ENCODE assay signal across 10 cellular contexts in the genomic region with DNA sequence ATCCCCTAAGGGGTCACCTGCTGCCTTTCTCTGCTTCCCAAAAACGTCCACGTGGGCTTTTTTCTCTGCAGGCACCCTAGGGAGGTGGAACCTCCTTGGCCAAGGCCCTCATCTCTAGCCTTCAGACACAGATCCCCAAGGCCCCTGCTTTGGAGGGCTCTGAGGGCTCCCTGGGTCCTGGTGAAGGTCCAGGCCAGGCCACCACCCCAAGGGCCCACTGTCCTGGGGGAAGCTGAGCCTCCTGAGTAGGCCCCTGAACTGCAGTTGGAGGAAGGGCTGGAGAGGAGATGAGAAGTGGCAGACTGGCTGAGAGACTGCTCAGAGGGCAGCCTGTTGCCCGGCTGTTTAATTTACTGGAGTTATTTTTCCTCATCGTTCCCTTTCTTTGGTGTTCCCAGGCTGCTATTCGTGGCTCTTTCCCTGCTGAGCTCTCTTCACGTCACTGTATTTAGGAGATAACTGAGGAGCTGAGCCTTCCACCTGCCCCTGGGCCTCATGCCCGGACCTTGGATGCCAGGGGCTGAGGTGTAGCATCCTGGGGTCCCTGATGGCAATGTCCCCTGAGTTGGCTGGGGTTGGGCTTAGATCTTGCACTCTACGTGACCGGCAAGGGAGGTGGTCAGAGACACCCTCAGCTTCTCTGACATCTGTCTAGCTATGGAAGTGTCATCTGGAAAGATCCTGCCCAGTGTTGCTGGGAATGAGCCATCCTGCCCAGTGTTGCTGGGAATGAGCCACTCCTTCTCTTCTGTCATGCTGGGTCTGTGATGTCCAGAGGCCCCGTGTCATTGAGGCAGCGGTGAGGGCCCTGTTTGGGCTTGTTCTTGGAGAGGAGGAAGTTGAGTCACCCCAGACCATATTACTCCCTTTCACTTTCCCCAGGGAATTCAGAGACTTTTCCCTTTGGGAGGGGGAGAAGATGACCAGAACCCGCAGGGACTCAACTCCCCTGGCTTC.
DNase-seq lines count a peak whose midpoint lies in the region; ATAC-seq and TF ChIP-seq lines count a peak whose summit lies in the region.
"Had no signal": no experiment of that assay in that cellular context is flagged by ENCODE, and none has a peak within 500 bp of the region (broad histone marks: within the 10 kb centered on the region; RNA-seq: fewer than 3 reads in every experiment).

No MANE protein-coding gene starts in this region.

- no peaks in the 10 kb centered on the region for H3K36me3 ChIP-seq in HCT116 (ENCODE audit: control insufficient read depth in 1 of 2, insufficient read depth in 2 of 2, low read length in 2 of 2)
- H3K36me3 ChIP-seq in ascending aorta = no peaks in the 10 kb centered on the region
- H3K36me3 ChIP-seq in GM23338 (ENCODE audit: insufficient read depth) = no peaks in the 10 kb centered on the region

- H3K79me2 ChIP-seq in HCT116 (ENCODE audit: insufficient read depth, low read length) = no peaks in the 10 kb centered on the region
- no peaks in the 10 kb centered on the region for H3K79me2 ChIP-seq in GM23338 (replicated peaks; ENCODE audit: insufficient read depth)

- H3K4me3 ChIP-seq in HCT116 (replicated peaks in 1 of 2; ENCODE audit: low read depth in 1 of 2, low read length in 2 of 2) (no peak overlapping the region), ascending aorta (no peak overlapping the region), GM23338 (no peak overlapping the region)

- H3K27me3 Mint-ChIP-seq in stimulated activated naive B cell treated with anti-CD40 and anti-IgM and Interleukin-4, amounts not matched to agents 10 μg/mL and 1 μg/mL and 100 μg/mL, for 72 hours = peaks cover 12 to 13% of the 10 kb centered on the region in 2 donors
- H3K27me3 Mint-ChIP-seq in GM23338 (ENCODE audit: insufficient read depth, low read depth, poor library complexity) = peaks cover 8% of the 10 kb centered on the region
- peaks cover 1% of the 10 kb centered on the region for H3K27me3 Mint-ChIP-seq in activated CD4-positive, alpha-beta T cell treated with anti-CD3 and anti-CD28 coated beads, Interleukin-2, amount 10 ng/mL, durations not matched to agents 24 days and 14 days

- no peak for TF ChIP-seq RAD21 in HCT116 (IDR thresholded peaks at IDR 0.05; ENCODE audit: low read depth)

- H3K9me3 ChIP-seq in HCT116 (ENCODE audit: control insufficient read depth in 1 of 2, insufficient read depth in 1 of 2, low read depth in 1 of 2, low read length in 2 of 2) (no peaks in the 10 kb centered on the region), ascending aorta (no peaks in the 10 kb centered on the region)

- DNase-seq in HCT116 (ENCODE audit: low read depth, low spot score) = peak; percentile 4
- DNase-seq in ascending aorta (ENCODE audit: low spot score in 2 of 2) = peak; percentile 75 to 89
- peak; percentile 73 for DNase-seq in glomerular visceral epithelial cell (ENCODE audit: extremely low spot score)
- DNase-seq in stimulated activated naive B cell treated with anti-CD40 and anti-IgM and Interleukin-4, amounts not matched to agents 10 μg/mL and 1 μg/mL and 100 μg/mL, for 72 hours = no peak
- no peak for DNase-seq in GM23338 (ENCODE audit: low spot score)
- no peak for DNase-seq in DMS79 treated with DMSO at 0.1 percent for 48 hours (lab: John Stamatoyannopoulos, UW)
- no peak for DNase-seq in activated CD4-positive, alpha-beta T cell treated with anti-CD3 and anti-CD28 coated beads, Interleukin-2, amount 10 ng/mL, durations not matched to agents 24 days and 14 days
- DNase-seq: NCI-H187 treated with DMSO at 0.1 percent for 48 hours had no signal

- CTCF ChIA-PET in HCT116 (lab: Charles Lee) = no interaction called here

- no peak overlapping the region for H3K9ac ChIP-seq in HCT116 (ENCODE audit: low read length)

- H3K9me3 Mint-ChIP-seq in stimulated activated naive B cell treated with anti-CD40 and anti-IgM and Interleukin-4, amounts not matched to agents 10 μg/mL and 1 μg/mL and 100 μg/mL, for 72 hours = no peaks in the 10 kb centered on the region
- no peaks in the 10 kb centered on the region for H3K9me3 Mint-ChIP-seq in GM23338
- H3K9me3 Mint-ChIP-seq in activated CD4-positive, alpha-beta T cell treated with anti-CD3 and anti-CD28 coated beads, Interleukin-2, amount 10 ng/mL, durations not matched to agents 24 days and 14 days = no peaks in the 10 kb centered on the region
- H3K9me3 Mint-ChIP-seq: nephron had no signal

- no TSS peak for BruUV-seq in HCT116 (replicated peaks; lab: Mats Ljungman, UMichigan)

- no peak for TF ChIP-seq POLR2A in HCT116 (IDR thresholded peaks at IDR 0.05; ENCODE audit: borderline replicate concordance, extremely low read depth, insufficient read depth, insufficient read length)

- ATAC-seq in HCT116 = peak; percentile 58; the same call in 1 of the 2 replicates
- peak in 1 of 2 donors; percentile 22 for ATAC-seq in stimulated activated naive B cell treated with anti-CD40 and anti-IgM and Interleukin-4, amounts not matched to agents 10 μg/mL and 1 μg/mL and 100 μg/mL, for 72 hours (replicated peaks)
- ATAC-seq in GM23338 = no peak
- ATAC-seq in GM21717 (IDR thresholded peaks at IDR 0.05; ENCODE audit: unreplicated experiment) = no peak

- POLR2A ChIA-PET in HCT116 (lab: Charles Lee) = no interaction called here

- peak overlapping the region; percentile 26 for H3K4me2 ChIP-seq in HCT116 (ENCODE audit: low read length)
- no peak overlapping the region for H3K4me2 ChIP-seq in GM23338

- H3K27ac ChIP-seq in HCT116 (ENCODE audit: low read depth, low read length) (no peak overlapping the region), ascending aorta (peak overlapping the region; percentile 90 to 95), GM23338 (ENCODE audit: low read depth) (no peak overlapping the region)

- peaks cover 31 to 44% of the 10 kb centered on the region in 2 donors for H3K4me1 Mint-ChIP-seq in stimulated activated naive B cell treated with anti-CD40 and anti-IgM and Interleukin-4, amounts not matched to agents 10 μg/mL and 1 μg/mL and 100 μg/mL, for 72 hours
- H3K4me1 Mint-ChIP-seq in GM23338 = peaks cover 34% of the 10 kb centered on the region
- H3K4me1 Mint-ChIP-seq in activated CD4-positive, alpha-beta T cell treated with anti-CD3 and anti-CD28 coated beads, Interleukin-2, amount 10 ng/mL, durations not matched to agents 24 days and 14 days = no peaks in the 10 kb centered on the region

- no peak for TF ChIP-seq CTCF in HCT116 (IDR thresholded peaks at IDR 0.05 in 2 of 3, conservative IDR thresholded peaks at IDR 0.05 in 1 of 3; ENCODE audit: borderline replicate concordance in 1 of 3, insufficient read depth in 1 of 3, low read depth in 2 of 3, low read length in 2 of 3)
- no peak for TF ChIP-seq CTCF in ascending aorta (IDR thresholded peaks at IDR 0.05)
- no peak for TF ChIP-seq CTCF in GM23338 (conservative IDR thresholded peaks at IDR 0.05; ENCODE audit: low read depth in 2 of 2)

- intact Hi-C loops in HCT116 (cut with micrococcal nuclease) = no loop called here
- intact Hi-C loops in ascending aorta (cut with DNase I) = loop anchor here (1.0 to 5.0 kb wide), 3 partner anchors 33 to 140 kb away; partner anchors contain the start of gene TSPAN9
- intact Hi-C loops in activated CD4-positive, alpha-beta T cell treated with anti-CD3 and anti-CD28 coated beads, Interleukin-2, amount 10 ng/mL, durations not matched to agents 24 days and 14 days (cut with micrococcal nuclease) = no loop called here

- 0 out of 2 replicates have a peak, but pooled peaks cover 4% of the 10 kb centered on the region for H3F3A ChIP-seq in GM23338 (replicated peaks; ENCODE audit: low read depth)

- H3K4me3 Mint-ChIP-seq in stimulated activated naive B cell treated with anti-CD40 and anti-IgM and Interleukin-4, amounts not matched to agents 10 μg/mL and 1 μg/mL and 100 μg/mL, for 72 hours = no peak overlapping the region
- H3K4me3 Mint-ChIP-seq in GM23338 = no peak overlapping the region
- H3K4me3 Mint-ChIP-seq in activated CD4-positive, alpha-beta T cell treated with anti-CD3 and anti-CD28 coated beads, Interleukin-2, amount 10 ng/mL, durations not matched to agents 24 days and 14 days = no peak overlapping the region
- H3K4me3 Mint-ChIP-seq: nephron had no signal

- RAD21 ChIA-PET in HCT116 (lab: Charles Lee; ENCODE audit: low non-redundant PET in 1 of 2, low total read pairs in 2 of 2, uncharacterized antibody in 2 of 2, unreplicated experiment in 2 of 2) = no interaction called here

- H3K4me1 ChIP-seq in HCT116 (ENCODE audit: control insufficient read depth in 1 of 2, insufficient read depth in 2 of 2, low read length in 2 of 2) = peaks cover 0 to 28% of the 10 kb centered on the region in 2 experiments; a peak in 2 of 4 replicates
- peaks cover 17 to 31% of the 10 kb centered on the region in 2 donors for H3K4me1 ChIP-seq in ascending aorta
- H3K4me1 ChIP-seq in GM23338 (ENCODE audit: insufficient read depth) = peaks cover 22% of the 10 kb centered on the region

- H3K27me3 ChIP-seq in HCT116 (ENCODE audit: insufficient read depth, low read length) (no peaks in the 10 kb centered on the region), ascending aorta (no peaks in the 10 kb centered on the region), GM23338 (ENCODE audit: insufficient read depth) (no peaks in the 10 kb centered on the region)

- H4K20me1 ChIP-seq in HCT116 (ENCODE audit: insufficient read depth) = no peaks in the 10 kb centered on the region
- no peaks in the 10 kb centered on the region for H4K20me1 ChIP-seq in GM23338 (replicated peaks; ENCODE audit: insufficient read depth)

- no peaks in the 10 kb centered on the region for H3K36me3 Mint-ChIP-seq in stimulated activated naive B cell treated with anti-CD40 and anti-IgM and Interleukin-4, amounts not matched to agents 10 μg/mL and 1 μg/mL and 100 μg/mL, for 72 hours
- no peaks in the 10 kb centered on the region for H3K36me3 Mint-ChIP-seq in GM23338 (ENCODE audit: low read depth)
- H3K36me3 Mint-ChIP-seq in activated CD4-positive, alpha-beta T cell treated with anti-CD3 and anti-CD28 coated beads, Interleukin-2, amount 10 ng/mL, durations not matched to agents 24 days and 14 days (ENCODE audit: low read depth) = no peaks in the 10 kb centered on the region

- no peak overlapping the region for H2AFZ ChIP-seq in HCT116 (ENCODE audit: low read depth, low read length, poor library complexity, severe bottlenecking)
- no peak overlapping the region for H2AFZ ChIP-seq in GM23338

- H3K9me2 ChIP-seq in HCT116 (ENCODE audit: insufficient read depth) (no peaks in the 10 kb centered on the region), GM23338 (ENCODE audit: insufficient read depth) (no peaks in the 10 kb centered on the region)

- peak overlapping the region; percentile 43 for H3K27ac Mint-ChIP-seq in stimulated activated naive B cell treated with anti-CD40 and anti-IgM and Interleukin-4, amounts not matched to agents 10 μg/mL and 1 μg/mL and 100 μg/mL, for 72 hours
- no peak overlapping the region for H3K27ac Mint-ChIP-seq in GM23338
- no peak overlapping the region for H3K27ac Mint-ChIP-seq in activated CD4-positive, alpha-beta T cell treated with anti-CD3 and anti-CD28 coated beads, Interleukin-2, amount 10 ng/mL, durations not matched to agents 24 days and 14 days

TF ChIP-seq in HCT116, 20 proteins besides CTCF, POLR2A, EP300 and RAD21:
- TF ChIP-seq CEBPB (IDR thresholded peaks at IDR 0.05; ENCODE audit: low read depth) = no peak
- peak; percentile 27; the same call in 1 of the 2 replicates for TF ChIP-seq JUND (IDR thresholded peaks at IDR 0.05)

TF ChIP-seq in GM23338, 12 proteins besides CTCF, POLR2A, EP300 and RAD21:
- TF ChIP-seq POLR2AphosphoS5 (IDR thresholded peaks at IDR 0.05; ENCODE audit: low read depth) = no peak

Comparison
In these comparisons a context has a peak if more than half of its experiments do, and no peak if none do; other contexts are left out.
1. DNase-seq: peak in HCT116 (single experiment), ascending aorta (2 of 2) and glomerular visceral epithelial cell (single experiment); none in stimulated activated naive B cell treated with anti-CD40 and anti-IgM and Interleukin-4, amounts not matched to agents 10 μg/mL and 1 μg/mL and 100 μg/mL, for 72 hours (single experiment), GM23338 (single experiment), DMS79 treated with DMSO at 0.1 percent for 48 hours (single experiment) and activated CD4-positive, alpha-beta T cell treated with anti-CD3 and anti-CD28 coated beads, Interleukin-2, amount 10 ng/mL, durations not matched to agents 24 days and 14 days (single experiment).
2. H3K27ac ChIP-seq: peak in ascending aorta (2 of 2); none in HCT116 (single experiment) and GM23338 (single experiment).